ENCODE assay signal across 24 cellular contexts in the genomic region with DNA sequence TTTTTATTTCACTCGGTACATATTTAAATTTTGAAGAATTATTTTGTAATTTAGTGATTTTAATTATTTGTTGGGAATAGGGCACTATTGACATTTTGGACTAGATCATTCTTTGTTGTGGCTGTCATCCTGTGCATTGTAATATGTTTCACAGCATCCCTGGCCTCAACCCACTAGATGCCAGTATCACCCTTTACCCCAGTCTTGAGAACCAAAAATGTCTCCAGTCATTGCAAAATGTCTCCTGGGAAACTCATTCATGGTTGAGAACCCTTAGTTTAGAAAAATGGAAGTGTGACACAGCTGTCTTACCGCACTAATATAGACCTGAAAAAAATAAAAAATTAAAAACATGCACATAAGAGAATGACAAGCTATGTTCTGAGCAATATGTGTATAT.
DNase-seq lines count a peak whose midpoint lies in the region; TF ChIP-seq lines count a peak whose summit lies in the region.
"Had no signal": no experiment of that assay in that cellular context is flagged by ENCODE, and none has a peak within 500 bp of the region (broad histone marks: within the 10 kb centered on the region; RNA-seq: fewer than 3 reads in every experiment).

No MANE protein-coding gene starts in this region.

- no peaks in the 10 kb centered on the region for H3K36me3 ChIP-seq in OCI-LY1 (ENCODE audit: insufficient read depth, low read length)
- H3K36me3 ChIP-seq in subcutaneous abdominal adipose tissue (ENCODE audit: control insufficient read depth in 5 of 5, insufficient read depth in 5 of 5, low read length in 5 of 5) = no peaks in the 10 kb centered on the region
- no peaks in the 10 kb centered on the region for H3K36me3 ChIP-seq in prostate gland
- no peaks in the 10 kb centered on the region for H3K36me3 ChIP-seq in effector memory CD4-positive, alpha-beta T cell (ENCODE audit: control insufficient read depth, insufficient read depth, low read length)
- H3K36me3 ChIP-seq: BE2C had no signal

- no peak for TF ChIP-seq POLR2A in prostate gland (IDR thresholded peaks at IDR 0.05)

- H3K9ac ChIP-seq in OCI-LY1 (ENCODE audit: low read length) (no peak overlapping the region), subcutaneous abdominal adipose tissue (ENCODE audit: low read length in 5 of 5) (no peak overlapping the region)

- peaks cover 16% of the 10 kb centered on the region for H3K4me1 ChIP-seq in OCI-LY1 (ENCODE audit: insufficient read depth, low read length, severe bottlenecking)
- H3K4me1 ChIP-seq in subcutaneous abdominal adipose tissue (ENCODE audit: control insufficient read depth in 5 of 5, insufficient read depth in 5 of 5, low read length in 5 of 5) = peaks cover 0 to 10% (median 0%) of the 10 kb centered on the region in 5 donors
- no peaks in the 10 kb centered on the region for H3K4me1 ChIP-seq in prostate gland (replicated peaks)
- no peaks in the 10 kb centered on the region for H3K4me1 ChIP-seq in effector memory CD4-positive, alpha-beta T cell (ENCODE audit: control insufficient read depth, insufficient read depth, low read length, poor library complexity, severe bottlenecking)
- H3K4me1 ChIP-seq: A549, BE2C, Caco-2 had no signal

- no peak for TF ChIP-seq CTCF in OCI-LY1 (IDR thresholded peaks at IDR 0.05; ENCODE audit: low read length)
- no peak for TF ChIP-seq CTCF in prostate gland (IDR thresholded peaks at IDR 0.05)

- no peaks in the 10 kb centered on the region for H4K20me1 ChIP-seq in OCI-LY1 (ENCODE audit: insufficient read depth, low read length)

- H3K4me2 ChIP-seq in OCI-LY1 (ENCODE audit: low read length) = no peak overlapping the region
- H3K4me2 ChIP-seq: A549, GM23338 had no signal

- H3K27ac ChIP-seq in OCI-LY1 (ENCODE audit: low read depth, low read length, poor library complexity, severe bottlenecking) (peak overlapping the region; percentile 56), subcutaneous abdominal adipose tissue (ENCODE audit: low read depth, low read length) (peak overlapping the region; percentile 32), prostate gland (no peak overlapping the region)
- no peak overlapping the region for H3K27ac ChIP-seq in effector memory CD4-positive, alpha-beta T cell (ENCODE audit: insufficient read depth, low read length, poor library complexity, severe bottlenecking)
- H3K27ac ChIP-seq: A549, C4-2B had no signal

- DNase-seq in NOMO-1 (lab: John Stamatoyannopoulos, UW; ENCODE audit: unreplicated experiment in 2 of 2) = peak; percentile 23 to 26
- no peak for DNase-seq in NOMO-1 treated with dmso at 0.1 percent for 144 hours (lab: John Stamatoyannopoulos, UW; ENCODE audit: unreplicated experiment)
- peak; percentile 51 for DNase-seq in MV-4-11 (lab: John Stamatoyannopoulos, UW)
- no peak for DNase-seq in prostate gland (ENCODE audit: low spot score)
- no peak for DNase-seq in effector memory CD4-positive, alpha-beta T cell
- no peak for DNase-seq in stimulated activated CD4-positive, alpha-beta T cell treated with anti-CD3 and anti-CD28 coated beads, Interleukin-15, amount 100 ng/mL, for 24 hours
- DNase-seq: 8988T; ACHN; AML-193; BE2C; Caco-2; CD4-positive, CD25-positive, alpha-beta regulatory T cell; CD8-positive, alpha-beta T cell; DMS 273 treated with DMSO at 0.1 percent for 48 hours; DMS79; EL; GDM1; H9 had no signal

- H3F3A ChIP-seq in OCI-LY1 (ENCODE audit: insufficient read depth, low read length) = no peaks in the 10 kb centered on the region

- H3K27me3 ChIP-seq in OCI-LY1 (ENCODE audit: insufficient read depth, low read length) = no peaks in the 10 kb centered on the region
- no peaks in the 10 kb centered on the region for H3K27me3 ChIP-seq in subcutaneous abdominal adipose tissue (ENCODE audit: control insufficient read depth in 5 of 5, insufficient read depth in 4 of 5, low read length in 5 of 5)
- no peaks in the 10 kb centered on the region for H3K27me3 ChIP-seq in prostate gland (replicated peaks; ENCODE audit: insufficient read depth)
- H3K27me3 ChIP-seq in effector memory CD4-positive, alpha-beta T cell (replicated peaks; ENCODE audit: control insufficient read depth, insufficient read depth, low read length, poor library complexity, severe bottlenecking) = no peaks in the 10 kb centered on the region
- H3K27me3 ChIP-seq: BE2C had no signal

- no peaks in the 10 kb centered on the region for H3K9me2 ChIP-seq in OCI-LY1 (ENCODE audit: low read depth, low read length)

- no peaks in the 10 kb centered on the region for H3K9me3 ChIP-seq in OCI-LY1 (ENCODE audit: low read length)
- peaks cover 0 to 6% (median 4%) of the 10 kb centered on the region in 5 donors for H3K9me3 ChIP-seq in subcutaneous abdominal adipose tissue (ENCODE audit: control insufficient read depth in 5 of 5, low read length in 5 of 5)
- H3K9me3 ChIP-seq in prostate gland = no peaks in the 10 kb centered on the region
- no peaks in the 10 kb centered on the region for H3K9me3 ChIP-seq in effector memory CD4-positive, alpha-beta T cell (ENCODE audit: control insufficient read depth, low read length)
- H3K9me3 ChIP-seq: A549, BE2C, Caco-2 had no signal

- H3K4me3 ChIP-seq in OCI-LY1 (ENCODE audit: low read depth, low read length, poor library complexity, severe bottlenecking) = no peak overlapping the region
- no peak overlapping the region for H3K4me3 ChIP-seq in subcutaneous abdominal adipose tissue (ENCODE audit: low read depth in 1 of 5, low read length in 5 of 5)
- H3K4me3 ChIP-seq in prostate gland = no peak overlapping the region
- H3K4me3 ChIP-seq in effector memory CD4-positive, alpha-beta T cell (ENCODE audit: insufficient read depth, low read depth, low read length, poor library complexity, severe bottlenecking) = no peak overlapping the region
- H3K4me3 ChIP-seq: A549, GM12878, GM23338 had no signal

- 95% methylated on average over 2 of the region's 2 CpGs for WGBS in prostate gland

- H3K79me2 ChIP-seq in OCI-LY1 (ENCODE audit: insufficient read depth, low read length) = no peaks in the 10 kb centered on the region

- intact Hi-C loops in prostate gland (cut with DNase I) = no loop called here

- no peak overlapping the region for H2AFZ ChIP-seq in OCI-LY1 (ENCODE audit: low read length)
- H2AFZ ChIP-seq: GM23338 had no signal

Comparison
In these comparisons a context has a peak if more than half of its experiments do, and no peak if none do; other contexts are left out.
1. DNase-seq: peak in NOMO-1 (2 of 2) and MV-4-11 (single experiment); none in NOMO-1 treated with dmso at 0.1 percent for 144 hours (single experiment), prostate gland (single experiment), effector memory CD4-positive, alpha-beta T cell (0 of 3) and stimulated activated CD4-positive, alpha-beta T cell treated with anti-CD3 and anti-CD28 coated beads, Interleukin-15, amount 100 ng/mL, for 24 hours (single experiment).
2. H3K27ac ChIP-seq: peak in OCI-LY1 (single experiment) and subcutaneous abdominal adipose tissue (single experiment); none in prostate gland (0 of 2) and effector memory CD4-positive, alpha-beta T cell (single experiment).